In the genomic region with DNA sequence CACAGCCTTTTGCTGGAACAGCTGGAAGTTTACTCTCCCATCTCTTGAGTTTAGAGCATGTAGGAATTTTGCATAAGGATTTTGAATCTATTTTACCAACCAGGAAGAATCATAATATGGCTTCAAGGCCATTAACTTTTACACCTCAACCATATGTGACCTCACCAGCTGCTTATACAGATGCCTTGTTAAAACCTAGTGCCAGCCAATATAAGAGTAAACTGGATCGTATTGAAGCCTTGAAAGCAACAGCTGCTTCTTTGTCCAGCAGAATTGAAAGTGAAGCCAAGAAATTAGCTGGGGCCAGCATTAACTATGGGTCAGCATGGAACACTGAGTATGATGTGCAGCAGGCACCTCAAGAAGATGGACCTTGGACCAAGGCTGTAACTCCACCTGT, we compare ENCODE assay signal across 26 cellular contexts.
"Had no signal": no experiment of that assay in that cellular context is flagged by ENCODE, and none has a peak within 500 bp of the region (broad histone marks: within the 10 kb centered on the region; RNA-seq: fewer than 3 reads in every experiment).

No MANE protein-coding gene starts in this region.

- H3K9me3 ChIP-seq: adrenal gland, breast epithelium, SJCRH30, SK-N-SH had no signal

- H3K27ac ChIP-seq: adrenal gland, breast epithelium, SJCRH30, WERI-Rb-1 had no signal

- H3K27me3 ChIP-seq: adrenal gland, breast epithelium, SJCRH30 had no signal

- H3K4me2 ChIP-seq: SK-N-SH had no signal

- H3K4me1 ChIP-seq: breast epithelium, SJCRH30 had no signal

- H3K4me3 Mint-ChIP-seq: activated CD4-positive, alpha-beta memory T cell treated with anti-CD3 and anti-CD28 coated beads, Interleukin-2, amount 10 ng/mL, durations not matched to agents 7 days and 5 days; activated CD4-positive, alpha-beta T cell treated with anti-CD3 and anti-CD28 coated beads for 36 hours; activated naive CD4-positive, alpha-beta T cell treated with anti-CD3 and anti-CD28 coated beads, Interleukin-2, amount 10 ng/mL, durations not matched to agents 7 days and 5 days; activated naive CD8-positive, alpha-beta T cell treated with anti-CD3 and anti-CD28 coated beads, Interleukin-2, amount 10 ng/mL, durations not matched to agents 7 days and 5 days had no signal

- H3K9ac ChIP-seq: SK-N-SH had no signal

- ATAC-seq: activated CD4-positive, alpha-beta T cell treated with anti-CD3 and anti-CD28 coated beads for 36 hours had no signal

- H3K9me3 Mint-ChIP-seq: activated CD4-positive, alpha-beta memory T cell treated with anti-CD3 and anti-CD28 coated beads, Interleukin-2, amount 10 ng/mL, durations not matched to agents 7 days and 5 days; activated naive CD4-positive, alpha-beta T cell treated with anti-CD3 and anti-CD28 coated beads, Interleukin-2, amount 10 ng/mL, durations not matched to agents 7 days and 5 days; activated naive CD8-positive, alpha-beta T cell treated with anti-CD3 and anti-CD28 coated beads, Interleukin-2, amount 10 ng/mL, durations not matched to agents 7 days and 5 days; activated T-helper 2 cell treated with anti-CD3 and anti-CD28 coated beads, Interferon-gamma antibody, Interleukin-2, Interleukin-4, amounts not matched to agents 10 μg/mL and 5 μg/mL and 100 μg/mL, durations not matched to agents 14 hours and 24 hours and 36 hours had no signal

- H3K4me1 Mint-ChIP-seq: activated CD4-positive, alpha-beta memory T cell treated with anti-CD3 and anti-CD28 coated beads, Interleukin-2, amount 10 ng/mL, durations not matched to agents 7 days and 5 days; activated CD4-positive, alpha-beta T cell treated with anti-CD3 and anti-CD28 coated beads for 36 hours; activated naive CD4-positive, alpha-beta T cell treated with anti-CD3 and anti-CD28 coated beads, Interleukin-2, amount 10 ng/mL, durations not matched to agents 7 days and 5 days; activated naive CD8-positive, alpha-beta T cell treated with anti-CD3 and anti-CD28 coated beads, Interleukin-2, amount 10 ng/mL, durations not matched to agents 7 days and 5 days had no signal

- DNase-seq: activated CD4-positive, alpha-beta memory T cell treated with anti-CD3 and anti-CD28 coated beads, Interleukin-2, amount 10 ng/mL, durations not matched to agents 7 days and 5 days; activated CD4-positive, alpha-beta T cell treated with anti-CD3 and anti-CD28 coated beads for 36 hours; activated CD4-positive, alpha-beta T cell treated with anti-CD3 and anti-CD28 coated beads, Interleukin-2, amount 50 U/mL, for 1 hour; activated gamma-delta T cell treated with Interleukin-2 at 50 U/mL for 16 hours; activated naive CD4-positive, alpha-beta T cell treated with anti-CD3 and anti-CD28 coated beads, Interleukin-2, amount 10 ng/mL, durations not matched to agents 7 days and 5 days; activated naive CD8-positive, alpha-beta T cell treated with anti-CD3 and anti-CD28 coated beads, Interleukin-2, amount 10 ng/mL, durations not matched to agents 7 days and 5 days; activated T-cell treated with anti-CD3 and anti-CD28 coated beads for 4 hours; activated T-cell treated with anti-CD3 and anti-CD28 coated beads, Interleukin-2, amount 50 U/mL, for 48 hours; adrenal gland; anterior cingulate cortex; caudate nucleus; Kasumi-1; KBM-7; NCI-H1048; NCI-H1930; NCI-H2171; NCI-H226; NCI-H510A; NCI-H526 treated with DMSO at 0.1 percent for 48 hours; NCI-H82; SK-N-SH; T-helper 1 cell; WERI-Rb-1 had no signal

- H3K27me3 Mint-ChIP-seq: activated CD4-positive, alpha-beta memory T cell treated with anti-CD3 and anti-CD28 coated beads, Interleukin-2, amount 10 ng/mL, durations not matched to agents 7 days and 5 days; activated CD4-positive, alpha-beta T cell treated with anti-CD3 and anti-CD28 coated beads for 36 hours; activated naive CD4-positive, alpha-beta T cell treated with anti-CD3 and anti-CD28 coated beads, Interleukin-2, amount 10 ng/mL, durations not matched to agents 7 days and 5 days; activated naive CD8-positive, alpha-beta T cell treated with anti-CD3 and anti-CD28 coated beads, Interleukin-2, amount 10 ng/mL, durations not matched to agents 7 days and 5 days had no signal

- H3K27ac Mint-ChIP-seq: activated CD4-positive, alpha-beta memory T cell treated with anti-CD3 and anti-CD28 coated beads, Interleukin-2, amount 10 ng/mL, durations not matched to agents 7 days and 5 days; activated CD4-positive, alpha-beta T cell treated with anti-CD3 and anti-CD28 coated beads for 36 hours; activated naive CD4-positive, alpha-beta T cell treated with anti-CD3 and anti-CD28 coated beads, Interleukin-2, amount 10 ng/mL, durations not matched to agents 7 days and 5 days; activated naive CD8-positive, alpha-beta T cell treated with anti-CD3 and anti-CD28 coated beads, Interleukin-2, amount 10 ng/mL, durations not matched to agents 7 days and 5 days had no signal

- H3K4me3 ChIP-seq: adrenal gland, breast epithelium, SJCRH30 had no signal
